18 cellular contexts compared by ENCODE assay signal in genomic region chr1:223273511-223273910, GRCh38.
A peak's percentile ranks its signal among the peaks of the same experiment; 100 is the strongest.
DNase-seq lines count a peak whose midpoint lies in the region; ATAC-seq and TF ChIP-seq lines count a peak whose summit lies in the region.
"Had no signal": no experiment of that assay in that cellular context is flagged by ENCODE, and none has a peak within 500 bp of the region (broad histone marks: within the 10 kb centered on the region; RNA-seq: fewer than 3 reads in every experiment).

No MANE protein-coding gene starts in this region.

- H3K4me1 ChIP-seq in trophoblast cell (ENCODE audit: control insufficient read depth in 1 of 2, insufficient read depth in 2 of 2, low read length in 2 of 2) (peaks cover 0 to 3% of the 10 kb centered on the region in 2 experiments), stomach (peaks cover 0 to 32% (median 10%) of the 10 kb centered on the region in 4 donors)
- H3K4me1 ChIP-seq: BLaER1 had no signal

- H3K4me3 ChIP-seq in WERI-Rb-1 (ENCODE audit: low read depth, low read length): no peak overlapping the region
- no peak overlapping the region for H3K4me3 ChIP-seq in trophoblast cell (ENCODE audit: low read depth, low read length)
- H3K4me3 ChIP-seq in stomach: no peak overlapping the region
- H3K4me3 ChIP-seq: BLaER1, GM12878, GM23338 had no signal

- no peak overlapping the region for H4K91ac ChIP-seq in trophoblast cell (ENCODE audit: low read depth, low read length)

- no peak for TF ChIP-seq EP300 in stomach (IDR thresholded peaks at IDR 0.05)

- H3K9me3 ChIP-seq in WERI-Rb-1 (ENCODE audit: severe bottlenecking): no peaks in the 10 kb centered on the region
- H3K9me3 ChIP-seq in trophoblast cell (ENCODE audit: insufficient read depth, low read depth, low read length): peaks cover 2% of the 10 kb centered on the region
- no peaks in the 10 kb centered on the region for H3K9me3 ChIP-seq in stomach
- H3K9me3 ChIP-seq: BLaER1 had no signal

- no peak overlapping the region for H3K14ac ChIP-seq in trophoblast cell (ENCODE audit: low read length)

- H3K36me3 ChIP-seq in WERI-Rb-1: no peaks in the 10 kb centered on the region
- H3K36me3 ChIP-seq in trophoblast cell (ENCODE audit: control insufficient read depth in 1 of 2, insufficient read depth in 2 of 2, low read length in 2 of 2): no peaks in the 10 kb centered on the region
- no peaks in the 10 kb centered on the region for H3K36me3 ChIP-seq in stomach
- H3K36me3 ChIP-seq: BLaER1 had no signal

- H3K79me1 ChIP-seq in trophoblast cell (ENCODE audit: low read length): no peaks in the 10 kb centered on the region

- TF ChIP-seq CTCF in WERI-Rb-1 (IDR thresholded peaks at IDR 0.05; ENCODE audit: low read depth, low read length) (no peak), stomach (IDR thresholded peaks at IDR 0.05) (no peak)

- H2BK120ac ChIP-seq in trophoblast cell (ENCODE audit: insufficient read depth, low read length, poor library complexity): no peak overlapping the region

- WGBS in trophoblast cell (ENCODE audit: extremely low coverage, insufficient coverage, insufficient read length): no CpG with 5 or more reads among the region's 5 CpGs
- WGBS in stomach, 5 donors: 70 to 96% (median 85%) methylated on average over 5 of the region's 5 CpGs

- DNase-seq in Right ventricle myocardium inferior (ENCODE audit: missing footprints): no peak
- DNase-seq in cardiac septum (ENCODE audit: low spot score): no peak
- DNase-seq in WERI-Rb-1: peak; percentile 25
- no peak for DNase-seq in trophoblast cell
- DNase-seq in NCI-H2227 treated with DMSO at 0.1 percent for 48 hours (lab: John Stamatoyannopoulos, UW): no peak
- DNase-seq in stomach: no peak
- DNase-seq in DMS153 (lab: John Stamatoyannopoulos, UW): no peak
- DNase-seq: CD4-positive, CD25-positive, alpha-beta regulatory T cell; CD8-positive, alpha-beta T cell; DND-41; GDM1; H9 had no signal

- no peak overlapping the region for H3K18ac ChIP-seq in trophoblast cell (ENCODE audit: low read length)

- no peak overlapping the region for H2AK5ac ChIP-seq in trophoblast cell (ENCODE audit: low read length)

- no peak overlapping the region for H3K4me2 ChIP-seq in trophoblast cell (ENCODE audit: low read length)
- H3K4me2 ChIP-seq: BLaER1, GM23338 had no signal

- H3K27ac ChIP-seq in WERI-Rb-1 (no peak overlapping the region), trophoblast cell (ENCODE audit: low read depth, low read length) (no peak overlapping the region), stomach (no peak overlapping the region)
- H3K27ac ChIP-seq: 22Rv1, BLaER1, C4-2B had no signal

- no peak overlapping the region for H2BK12ac ChIP-seq in trophoblast cell (ENCODE audit: low read length)

- no peak overlapping the region for H4K12ac ChIP-seq in trophoblast cell (ENCODE audit: low read depth, low read length)

- no peak overlapping the region for H3K9ac ChIP-seq in trophoblast cell (ENCODE audit: low read length)
- H3K9ac ChIP-seq: BLaER1 had no signal

- TF ChIP-seq POLR2A in stomach (IDR thresholded peaks at IDR 0.05): no peak

- no peak overlapping the region for H2BK5ac ChIP-seq in trophoblast cell (ENCODE audit: low read depth, low read length, poor library complexity)

- no peaks in the 10 kb centered on the region for H3K79me2 ChIP-seq in trophoblast cell (ENCODE audit: control insufficient read depth, insufficient read depth, low read length, poor library complexity)

- no peak overlapping the region for H4K8ac ChIP-seq in trophoblast cell (ENCODE audit: low read depth, low read length)

- H3K4ac ChIP-seq in trophoblast cell (ENCODE audit: low read depth, low read length): no peak overlapping the region

- peak; percentile 16 for ATAC-seq in Right ventricle myocardium inferior
- ATAC-seq: CD8-positive, alpha-beta T cell; GM12878; GM23338; HCT116 had no signal

- no peaks in the 10 kb centered on the region for H3K27me3 ChIP-seq in WERI-Rb-1 (ENCODE audit: insufficient read depth, low read depth, severe bottlenecking)
- H3K27me3 ChIP-seq in trophoblast cell (ENCODE audit: insufficient read depth, low read length): no peaks in the 10 kb centered on the region
- H3K27me3 ChIP-seq in stomach: no peaks in the 10 kb centered on the region
- H3K27me3 ChIP-seq: BLaER1 had no signal

- intact Hi-C loops in Right ventricle myocardium inferior (cut with DNase I) (no loop called here), cardiac septum (cut with DNase I) (no loop called here), stomach (cut with DNase I; ENCODE audit: low total_unique reads) (no loop called here)

- H3K23ac ChIP-seq in trophoblast cell (ENCODE audit: low read length): peak overlapping the region; percentile 66

- no peak overlapping the region for H2AFZ ChIP-seq in trophoblast cell (ENCODE audit: insufficient read depth, low read length, poor library complexity)
- H2AFZ ChIP-seq: GM23338 had no signal
